1 cellular context compared by ENCODE assay signal in genomic region chr18:64002581-64002980, GRCh38.
TF ChIP-seq lines count a peak whose summit lies in the region.

No MANE protein-coding gene starts in this region.

TF ChIP-seq in GM23338, 12 proteins besides CTCF, POLR2A, EP300 and RAD21 (continued from another document):
- TF ChIP-seq, protein P1, sequence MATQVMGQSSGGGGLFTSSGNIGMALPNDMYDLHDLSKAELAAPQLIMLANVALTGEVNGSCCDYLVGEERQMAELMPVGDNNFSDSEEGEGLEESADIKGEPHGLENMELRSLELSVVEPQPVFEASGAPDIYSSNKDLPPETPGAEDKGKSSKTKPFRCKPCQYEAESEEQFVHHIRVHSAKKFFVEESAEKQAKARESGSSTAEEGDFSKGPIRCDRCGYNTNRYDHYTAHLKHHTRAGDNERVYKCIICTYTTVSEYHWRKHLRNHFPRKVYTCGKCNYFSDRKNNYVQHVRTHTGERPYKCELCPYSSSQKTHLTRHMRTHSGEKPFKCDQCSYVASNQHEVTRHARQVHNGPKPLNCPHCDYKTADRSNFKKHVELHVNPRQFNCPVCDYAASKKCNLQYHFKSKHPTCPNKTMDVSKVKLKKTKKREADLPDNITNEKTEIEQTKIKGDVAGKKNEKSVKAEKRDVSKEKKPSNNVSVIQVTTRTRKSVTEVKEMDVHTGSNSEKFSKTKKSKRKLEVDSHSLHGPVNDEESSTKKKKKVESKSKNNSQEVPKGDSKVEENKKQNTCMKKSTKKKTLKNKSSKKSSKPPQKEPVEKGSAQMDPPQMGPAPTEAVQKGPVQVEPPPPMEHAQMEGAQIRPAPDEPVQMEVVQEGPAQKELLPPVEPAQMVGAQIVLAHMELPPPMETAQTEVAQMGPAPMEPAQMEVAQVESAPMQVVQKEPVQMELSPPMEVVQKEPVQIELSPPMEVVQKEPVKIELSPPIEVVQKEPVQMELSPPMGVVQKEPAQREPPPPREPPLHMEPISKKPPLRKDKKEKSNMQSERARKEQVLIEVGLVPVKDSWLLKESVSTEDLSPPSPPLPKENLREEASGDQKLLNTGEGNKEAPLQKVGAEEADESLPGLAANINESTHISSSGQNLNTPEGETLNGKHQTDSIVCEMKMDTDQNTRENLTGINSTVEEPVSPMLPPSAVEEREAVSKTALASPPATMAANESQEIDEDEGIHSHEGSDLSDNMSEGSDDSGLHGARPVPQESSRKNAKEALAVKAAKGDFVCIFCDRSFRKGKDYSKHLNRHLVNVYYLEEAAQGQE (IDR thresholded peaks at IDR 0.05; ENCODE audit: unreplicated experiment): no peak
- no peak for TF ChIP-seq NANOG (IDR thresholded peaks at IDR 0.05; ENCODE audit: borderline replicate concordance)
- TF ChIP-seq, protein P2, sequence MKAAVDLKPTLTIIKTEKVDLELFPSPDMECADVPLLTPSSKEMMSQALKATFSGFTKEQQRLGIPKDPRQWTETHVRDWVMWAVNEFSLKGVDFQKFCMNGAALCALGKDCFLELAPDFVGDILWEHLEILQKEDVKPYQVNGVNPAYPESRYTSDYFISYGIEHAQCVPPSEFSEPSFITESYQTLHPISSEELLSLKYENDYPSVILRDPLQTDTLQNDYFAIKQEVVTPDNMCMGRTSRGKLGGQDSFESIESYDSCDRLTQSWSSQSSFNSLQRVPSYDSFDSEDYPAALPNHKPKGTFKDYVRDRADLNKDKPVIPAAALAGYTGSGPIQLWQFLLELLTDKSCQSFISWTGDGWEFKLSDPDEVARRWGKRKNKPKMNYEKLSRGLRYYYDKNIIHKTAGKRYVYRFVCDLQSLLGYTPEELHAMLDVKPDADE (IDR thresholded peaks at IDR 0.05): no peak
- TF ChIP-seq EZH2 (IDR thresholded peaks at IDR 0.05; ENCODE audit: low read depth, unreplicated experiment): no peak
- TF ChIP-seq STAT1 (IDR thresholded peaks at IDR 0.05; ENCODE audit: unreplicated experiment): no peak
- TF ChIP-seq CREB1 (CRISPR knock-in tag; IDR thresholded peaks at IDR 0.05; ENCODE audit: low read depth): no peak
- no peak for TF ChIP-seq EZH2phosphoT487 (IDR thresholded peaks at IDR 0.05; ENCODE audit: unreplicated experiment)
